ENCODE assay signal across 8 cellular contexts in genomic region chr21:34202553-34203332, GRCh38.
A peak's percentile ranks its signal among the peaks of the same experiment; 100 is the strongest.
DNase-seq lines count a peak whose midpoint lies in the region; ATAC-seq and TF ChIP-seq lines count a peak whose summit lies in the region.

No MANE protein-coding gene starts in this region.

- no peak for ATAC-seq in GM21381 (IDR thresholded peaks at IDR 0.05; ENCODE audit: unreplicated experiment)

- H3K36me3 ChIP-seq in endodermal cell (ENCODE audit: control insufficient read depth, insufficient read depth, low read length) (no peaks in the 10 kb centered on the region), neural cell (ENCODE audit: insufficient read depth, low read length) (no peaks in the 10 kb centered on the region)

- no peaks in the 10 kb centered on the region for H3K79me2 ChIP-seq in neural cell (replicated peaks; ENCODE audit: insufficient read depth, low read length)

- H3K4me1 ChIP-seq in endodermal cell (ENCODE audit: control insufficient read depth, insufficient read depth, low read length): peaks cover 4% of the 10 kb centered on the region

- no peaks in the 10 kb centered on the region for H3K9me3 ChIP-seq in endodermal cell (ENCODE audit: control insufficient read depth, low read length)
- H3K9me3 ChIP-seq in neural cell (ENCODE audit: low read length): no peaks in the 10 kb centered on the region

- H4K20me1 ChIP-seq in neural cell (ENCODE audit: insufficient read depth): no peaks in the 10 kb centered on the region

- DNase-seq in CD14-positive monocyte (ENCODE audit: low spot score) (no peak), NCI-H69 (lab: John Stamatoyannopoulos, UW) (peak; percentile 26), endodermal cell (peak; percentile 86), activated gamma-delta T cell (lab: John Stamatoyannopoulos, UW) (no peak), NCI-H146 treated with DMSO at 0.1 percent for 48 hours (lab: John Stamatoyannopoulos, UW; ENCODE audit: unreplicated experiment) (no peak)
- no peak for DNase-seq in central memory CD4-positive, alpha-beta T cell

- peak overlapping the region; percentile 58 for H2AFZ ChIP-seq in neural cell (ENCODE audit: low read depth, low read length)

- no peaks in the 10 kb centered on the region for H3K9me2 ChIP-seq in neural cell (ENCODE audit: insufficient read depth, low read length)

- TF ChIP-seq RAD21 in neural cell (conservative IDR thresholded peaks at IDR 0.05): no peak

- 29 to 41% methylated on average over 12 to 24 of the region's 24 CpGs for WGBS in endodermal cell (ENCODE audit: insufficient coverage in 1 of 2, insufficient read length in 1 of 2), 2 experiments

- H3K27me3 ChIP-seq in endodermal cell (ENCODE audit: control insufficient read depth, insufficient read depth, low read length, poor library complexity, severe bottlenecking): peaks cover 5% of the 10 kb centered on the region
- no peaks in the 10 kb centered on the region for H3K27me3 ChIP-seq in neural cell (ENCODE audit: insufficient read depth, low read depth, low read length)

- peaks cover 93% of the 10 kb centered on the region for H3K4me1 Mint-ChIP-seq in CD14-positive monocyte
- H3K4me1 Mint-ChIP-seq in endodermal cell: peaks cover 51% of the 10 kb centered on the region

- H3K27ac ChIP-seq in endodermal cell (ENCODE audit: low read depth, low read length) (peak overlapping the region; percentile 54), neural cell (ENCODE audit: low read length) (peak overlapping the region; percentile 64)

- peak overlapping the region; percentile 71 for H3K9ac ChIP-seq in endodermal cell (ENCODE audit: extremely low read depth, low read length, poor library complexity, severe bottlenecking)
- peak overlapping the region; percentile 67 for H3K9ac ChIP-seq in neural cell (ENCODE audit: low read length)

- H3K27me3 Mint-ChIP-seq in CD14-positive monocyte (ENCODE audit: low read depth in 3 of 3): peaks cover 0 to 2% (median 0%) of the 10 kb centered on the region in 3 donors
- H3K27me3 Mint-ChIP-seq in endodermal cell (ENCODE audit: insufficient read depth): peaks cover 1% of the 10 kb centered on the region

- peak overlapping the region; percentile 76 to 90 for H3K4me3 Mint-ChIP-seq in CD14-positive monocyte
- H3K4me3 Mint-ChIP-seq in endodermal cell: peak overlapping the region; percentile 65

- H3F3A ChIP-seq in neural cell (ENCODE audit: insufficient read depth, low read length, poor library complexity, severe bottlenecking): no peaks in the 10 kb centered on the region

- H3K9me3 Mint-ChIP-seq in CD14-positive monocyte: peaks cover 0 to 7% (median 3%) of the 10 kb centered on the region in 7 donors
- no peaks in the 10 kb centered on the region for H3K9me3 Mint-ChIP-seq in endodermal cell

- TF ChIP-seq CTCF in CD14-positive monocyte (IDR thresholded peaks at IDR 0.05) (no peak), endodermal cell (conservative IDR thresholded peaks at IDR 0.05) (no peak), neural cell (IDR thresholded peaks at IDR 0.05; ENCODE audit: poor library complexity, severe bottlenecking) (no peak)

- H3K36me3 Mint-ChIP-seq in CD14-positive monocyte: peaks cover 0 to 2% of the 10 kb centered on the region in 2 donors
- H3K36me3 Mint-ChIP-seq in endodermal cell (ENCODE audit: low read depth): peaks cover 3% of the 10 kb centered on the region

- peak overlapping the region; percentile 86 for H3K4me3 ChIP-seq in endodermal cell (ENCODE audit: low read length)
- peak overlapping the region; percentile 70 for H3K4me3 ChIP-seq in neural cell (ENCODE audit: low read length)

- H3K4me2 ChIP-seq in neural cell (ENCODE audit: low read length): peak overlapping the region; percentile 79

- no peak for TF ChIP-seq EP300 in neural cell (conservative IDR thresholded peaks at IDR 0.05; ENCODE audit: poor library complexity, severe bottlenecking)

- peak overlapping the region; percentile 98 to 99 (median 99) for H3K27ac Mint-ChIP-seq in CD14-positive monocyte
- peak overlapping the region; percentile 75 for H3K27ac Mint-ChIP-seq in endodermal cell

- intact Hi-C loops in CD14-positive monocyte (cut with micrococcal nuclease): loop anchor here (5.0 to 10.0 kb wide), 4 partner anchors 130 to 288 kb away; partner anchors contain the start of genes ATP5PO (in 1 of the 2), MRPS6 (in 1 of the 2) and SLC5A3 (in 1 of the 2)

TF ChIP-seq in neural cell, 6 proteins besides CTCF, POLR2A, EP300 and RAD21:
- TF ChIP-seq REST (IDR thresholded peaks at IDR 0.05; ENCODE audit: borderline replicate concordance) (no peak), MXI1 (conservative IDR thresholded peaks at IDR 0.05; ENCODE audit: poor library complexity, severe bottlenecking) (no peak), POLR2AphosphoS5 (IDR thresholded peaks at IDR 0.05) (no peak), EZH2 (IDR thresholded peaks at IDR 0.05; ENCODE audit: borderline replicate concordance, insufficient read depth, low read length, poor library complexity, severe bottlenecking) (no peak), SMC3 (conservative IDR thresholded peaks at IDR 0.05; ENCODE audit: poor library complexity) (no peak), TAF1 (IDR thresholded peaks at IDR 0.05; ENCODE audit: low read depth) (no peak)

Comparison
In these comparisons a context has a peak if more than half of its experiments do, and no peak if none do; other contexts are left out.
1. DNase-seq: peak in NCI-H69 (single experiment) and endodermal cell (single experiment); none in CD14-positive monocyte (single experiment), central memory CD4-positive, alpha-beta T cell (single experiment), activated gamma-delta T cell (single experiment) and NCI-H146 treated with DMSO at 0.1 percent for 48 hours (single experiment).